Comparison of ENCODE assay signal across 8 cellular contexts in genomic region chr3:66816110-66816761, GRCh38.
DNase-seq lines count a peak whose midpoint lies in the region; FAIRE-seq and TF ChIP-seq lines count a peak whose summit lies in the region.

No MANE protein-coding gene starts in this region.

- DNase-seq in NCI-H2107 treated with DMSO at 0.1 percent for 48 hours (lab: John Stamatoyannopoulos, UW; ENCODE audit: unreplicated experiment) (peak; percentile 1), NCI-H2107 (lab: John Stamatoyannopoulos, UW) (no peak), H54 (ENCODE audit: insufficient read length, low spot score) (peak; percentile 10), NCI-H1694 (lab: John Stamatoyannopoulos, UW) (peak; percentile 27), SW480 (ENCODE audit: low spot score) (peak; percentile 74), fibroblast of villous mesenchyme (ENCODE audit: low read depth) (peak; percentile 72), non-pigmented ciliary epithelial cell (ENCODE audit: low read depth) (peak; percentile 32), cortex of kidney (lab: John Stamatoyannopoulos, UW) (no peak)

- FAIRE-seq in H54 (lab: Jason Lieb, UNC) = no peak

- no peak overlapping the region for H3K4me3 ChIP-seq in fibroblast of villous mesenchyme (ENCODE audit: low read depth, low read length)

- peak; percentile 46 for TF ChIP-seq CTCF in fibroblast of villous mesenchyme (IDR thresholded peaks at IDR 0.05; ENCODE audit: insufficient read depth, low read depth, low read length)

- no peak for TF ChIP-seq POLR2A in H54 (IDR thresholded peaks at IDR 0.05; ENCODE audit: low read depth, low read length)

Comparison
In these comparisons a context has a peak if more than half of its experiments do, and no peak if none do; other contexts are left out.
1. DNase-seq: peak in NCI-H2107 treated with DMSO at 0.1 percent for 48 hours (single experiment), H54 (single experiment), NCI-H1694 (single experiment), SW480 (single experiment), fibroblast of villous mesenchyme (single experiment) and non-pigmented ciliary epithelial cell (single experiment); none in NCI-H2107 (single experiment) and cortex of kidney (single experiment).